In the genomic region with DNA sequence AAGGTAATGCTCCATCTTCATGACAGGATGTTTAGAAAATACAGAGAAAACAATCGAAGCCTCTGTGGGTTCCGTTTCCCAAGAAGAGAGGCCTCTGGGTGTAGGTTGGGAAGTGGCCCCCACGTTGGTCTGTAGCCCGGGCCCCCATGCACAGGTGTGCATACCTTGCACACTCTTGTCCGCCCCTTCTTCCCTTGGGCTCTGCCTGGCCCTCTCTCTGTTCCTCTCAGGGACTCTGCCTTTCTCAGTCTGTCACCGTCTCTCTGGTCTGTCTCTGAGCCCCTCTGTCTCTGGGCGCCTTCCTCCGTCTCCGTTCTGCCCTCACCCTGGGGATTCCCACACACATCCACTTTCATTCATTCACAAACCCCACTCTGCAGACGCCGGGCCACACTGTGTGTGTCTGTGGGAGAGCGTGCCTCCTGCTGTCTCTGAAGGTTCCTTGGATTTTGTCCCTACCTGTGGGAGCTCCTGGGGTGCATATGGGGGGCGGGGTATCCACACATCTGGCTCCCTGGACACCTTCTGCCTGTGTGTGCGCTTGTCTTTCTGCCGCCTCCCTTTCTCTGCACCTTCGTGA, we compare ENCODE assay signal across 26 cellular contexts.
"Had no signal": no experiment of that assay in that cellular context is flagged by ENCODE, and none has a peak within 500 bp of the region (broad histone marks: within the 10 kb centered on the region; RNA-seq: fewer than 3 reads in every experiment).

No MANE protein-coding gene starts in this region.

- H3K9me2 ChIP-seq: SK-N-SH had no signal

- H3K27ac ChIP-seq: coronary artery, thoracic aorta, upper lobe of left lung, vagina, VCaP had no signal

- H3K4me3 Mint-ChIP-seq: activated CD4-positive, alpha-beta memory T cell treated with anti-CD3 and anti-CD28 coated beads for 36 hours; activated naive CD4-positive, alpha-beta T cell treated with anti-CD3 and anti-CD28 coated beads, Interleukin-2, amount 10 ng/mL, durations not matched to agents 7 days and 5 days; T-helper 1 cell treated with Interleukin-12 subunit alpha and Interleukin-12 subunit beta and Interleukin-4 antibody, amounts not matched to agents 30 μg/mL and 1 μg/mL, for 36 hours had no signal

- H3K4me3 ChIP-seq: coronary artery, thoracic aorta, upper lobe of left lung, vagina had no signal

- H3K4me1 Mint-ChIP-seq: activated naive CD4-positive, alpha-beta T cell treated with anti-CD3 and anti-CD28 coated beads, Interleukin-2, amount 10 ng/mL, durations not matched to agents 7 days and 5 days; nephron progenitor cell had no signal

- DNase-seq: activated CD4-positive, alpha-beta memory T cell treated with anti-CD3 and anti-CD28 coated beads for 36 hours; activated CD4-positive, alpha-beta T cell treated with anti-CD3 and anti-CD28 coated beads for 48 hours; activated CD8-positive, alpha-beta memory T cell treated with anti-CD3 and anti-CD28 coated beads, Interleukin-2, amount 50 U/mL, for 4 hours; activated gamma-delta T cell; activated naive CD4-positive, alpha-beta T cell treated with anti-CD3 and anti-CD28 coated beads, Interleukin-2, amount 10 ng/mL, durations not matched to agents 7 days and 5 days; activated T-cell treated with anti-CD3 and anti-CD28 coated beads, Interleukin-2, amount 50 U/mL, for 1 hour; cerebellar nuclear complex; effector memory CD4-positive, alpha-beta T cell; erythroblast; islet precursor cell; left ventricle myocardium superior; mammary epithelial cell; nephron progenitor cell; right cardiac atrium; SK-N-SH; stimulated activated CD4-positive, alpha-beta T cell treated with anti-CD3 and anti-CD28 coated beads, Interleukin-2, amount 100 ng/mL, for 48 hours; stimulated activated naive CD4-positive, alpha-beta T cell treated with Interleukin-2 at 50 U/mL for 16 hours; SW 1271; T-helper 9 cell; upper lobe of left lung had no signal

- H3K36me3 ChIP-seq: thoracic aorta, upper lobe of left lung, vagina had no signal

- H3K27me3 ChIP-seq: vagina had no signal

- H3K36me3 Mint-ChIP-seq: activated CD4-positive, alpha-beta memory T cell treated with anti-CD3 and anti-CD28 coated beads for 36 hours; activated naive CD4-positive, alpha-beta T cell treated with anti-CD3 and anti-CD28 coated beads, Interleukin-2, amount 10 ng/mL, durations not matched to agents 7 days and 5 days had no signal

- H3K4me2 ChIP-seq: SK-N-SH had no signal

- H3K9me3 Mint-ChIP-seq: activated CD4-positive, alpha-beta memory T cell treated with anti-CD3 and anti-CD28 coated beads for 36 hours; activated naive CD4-positive, alpha-beta T cell treated with anti-CD3 and anti-CD28 coated beads, Interleukin-2, amount 10 ng/mL, durations not matched to agents 7 days and 5 days; nephron progenitor cell; T-helper 1 cell treated with Interleukin-12 subunit alpha and Interleukin-12 subunit beta and Interleukin-4 antibody, amounts not matched to agents 30 μg/mL and 1 μg/mL, for 36 hours had no signal

- ATAC-seq: activated CD4-positive, CD25-positive, alpha-beta regulatory T cell treated with anti-CD3 and anti-CD28 coated beads, Interleukin-2, amount 50 U/mL, for 24 hours; left ventricle myocardium superior; right cardiac atrium had no signal

- H3K27ac Mint-ChIP-seq: activated CD4-positive, alpha-beta memory T cell treated with anti-CD3 and anti-CD28 coated beads for 36 hours; activated naive CD4-positive, alpha-beta T cell treated with anti-CD3 and anti-CD28 coated beads, Interleukin-2, amount 10 ng/mL, durations not matched to agents 7 days and 5 days; nephron progenitor cell; T-helper 1 cell treated with Interleukin-12 subunit alpha and Interleukin-12 subunit beta and Interleukin-4 antibody, amounts not matched to agents 30 μg/mL and 1 μg/mL, for 36 hours had no signal

- H3K9me3 ChIP-seq: SK-N-SH, thoracic aorta, upper lobe of left lung, vagina had no signal

- H3K9ac ChIP-seq: SK-N-SH had no signal
